Comparison of ENCODE assay signal across 1 cellular context in the genomic region with DNA sequence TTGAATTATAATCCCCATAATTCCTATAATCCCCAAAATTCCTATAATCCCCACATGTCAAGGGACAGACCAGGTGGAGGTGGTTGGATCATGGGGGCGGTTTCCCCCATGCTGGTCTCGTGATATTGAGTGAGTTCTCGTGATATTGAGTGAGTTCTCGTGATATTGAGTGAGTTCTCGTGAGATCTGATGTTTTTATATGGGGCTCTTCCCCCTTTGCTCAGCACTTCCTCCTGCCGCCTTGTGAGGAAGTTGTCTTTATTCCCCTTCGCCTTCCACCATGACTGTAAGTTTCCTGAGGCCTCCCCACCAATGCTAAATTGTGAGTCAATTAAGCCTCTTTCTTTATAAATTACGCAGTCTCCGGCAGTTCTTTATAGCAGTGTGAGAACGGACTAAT.
TF ChIP-seq lines count a peak whose summit lies in the region.

No MANE protein-coding gene starts in this region.

TF ChIP-seq in HepG2, 621 proteins besides CTCF, POLR2A, EP300 and RAD21:
- TF ChIP-seq ZNF766 (CRISPR knock-in tag; IDR thresholded peaks at IDR 0.05; ENCODE audit: borderline replicate concordance) (no peak), ZNF562 (CRISPR knock-in tag; IDR thresholded peaks at IDR 0.05; ENCODE audit: borderline replicate concordance) (no peak), ZNF605 (CRISPR knock-in tag; IDR thresholded peaks at IDR 0.05) (no peak), RBM39 (IDR thresholded peaks at IDR 0.05; ENCODE audit: low read depth, low read length, poor library complexity, severe bottlenecking) (no peak), NR3C1 (CRISPR knock-in tag; IDR thresholded peaks at IDR 0.05) (no peak), ZFP82 (CRISPR knock-in tag; IDR thresholded peaks at IDR 0.05; ENCODE audit: borderline replicate concordance) (no peak), CHD2 (IDR thresholded peaks at IDR 0.05; ENCODE audit: low read depth, low read length) (0 out of 2 replicates have a peak, but pooled peaks have one; percentile 55), EEA1 (CRISPR knock-in tag; IDR thresholded peaks at IDR 0.05; ENCODE audit: borderline replicate concordance) (no peak)
TF ChIP-seq in HepG2: peak in this region for 1.
